In the genomic region with DNA sequence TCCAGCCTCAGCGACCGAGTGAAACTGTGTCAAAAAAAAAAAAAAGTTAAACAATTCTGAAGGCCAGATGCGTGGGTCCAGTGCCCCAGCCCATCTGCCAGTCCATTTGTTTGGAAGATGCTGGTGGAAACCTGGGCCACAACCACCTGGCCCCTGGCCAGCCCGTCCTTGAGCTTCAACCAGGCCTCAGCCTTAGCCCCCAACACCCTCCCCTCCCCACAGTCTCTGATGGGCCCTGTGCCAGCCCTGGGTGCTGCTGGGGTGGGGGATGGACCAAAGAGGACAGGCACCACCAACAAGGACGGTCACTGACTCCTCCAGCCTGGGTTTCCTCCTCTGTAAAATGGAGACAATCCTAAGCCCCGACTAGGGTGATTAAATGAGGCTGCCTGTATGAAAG, we compare ENCODE assay signal across 29 cellular contexts. TPM values are rescaled to one million over a fixed set of nuclear protein-coding genes. Genes with fewer than 3 reads are reported as not detected.
"Had no signal": no experiment of that assay in that cellular context is flagged by ENCODE, and none has a peak within 500 bp of the region (broad histone marks: within the 10 kb centered on the region; RNA-seq: fewer than 3 reads in every experiment).

No MANE protein-coding gene starts in this region.

- FAIRE-seq: astrocyte, endothelial cell of umbilical vein, keratinocyte had no signal

- H3K36me3 Mint-ChIP-seq: naive thymus-derived CD4-positive, alpha-beta T cell; neural progenitor cell; stimulated activated naive B cell treated with anti-CD40 and anti-IgM and Interleukin-4, amounts not matched to agents 10 μg/mL and 1 μg/mL and 100 μg/mL, for 72 hours; WTC11 had no signal

- H3K4me1 ChIP-seq: gastroesophageal sphincter, stomach, thyroid gland had no signal

- H3K9ac ChIP-seq: neural progenitor cell had no signal

- H3K79me2 ChIP-seq: hepatocyte had no signal

- H3K27me3 ChIP-seq: hepatocyte, neural progenitor cell, thyroid gland, upper lobe of right lung had no signal

- H3K4me3 ChIP-seq: gastroesophageal sphincter, hepatocyte, neural progenitor cell, stomach, thyroid gland, upper lobe of right lung had no signal

- H3K9me3 Mint-ChIP-seq: activated CD4-positive, alpha-beta memory T cell treated with anti-CD3 and anti-CD28 coated beads, Interleukin-2, amount 10 ng/mL, durations not matched to agents 7 days and 5 days; activated CD4-positive, alpha-beta T cell treated with anti-CD3 and anti-CD28 coated beads, Interleukin-2, amount 10 ng/mL, durations not matched to agents 7 days and 5 days; activated T-cell treated with anti-CD3 and anti-CD28 coated beads, Interleukin-2, amount 50 U/mL, for 4 hours; activated T-helper 17 cell treated with anti-CD3 and anti-CD28 coated beads, Interleukin-2, amount 50 U/mL, for 72 hours; naive thymus-derived CD4-positive, alpha-beta T cell; neural progenitor cell; stimulated activated naive B cell treated with anti-CD40 and anti-IgM and Interleukin-4, amounts not matched to agents 10 μg/mL and 1 μg/mL and 100 μg/mL, for 72 hours; WTC11 had no signal

- H3K27ac Mint-ChIP-seq: activated CD4-positive, alpha-beta memory T cell treated with anti-CD3 and anti-CD28 coated beads, Interleukin-2, amount 10 ng/mL, durations not matched to agents 7 days and 5 days; activated CD4-positive, alpha-beta T cell treated with anti-CD3 and anti-CD28 coated beads, Interleukin-2, amount 10 ng/mL, durations not matched to agents 7 days and 5 days; activated T-helper 17 cell treated with anti-CD3 and anti-CD28 coated beads, Interleukin-2, amount 50 U/mL, for 72 hours; naive thymus-derived CD4-positive, alpha-beta T cell; stimulated activated naive B cell treated with anti-CD40 and anti-IgM and Interleukin-4, amounts not matched to agents 10 μg/mL and 1 μg/mL and 100 μg/mL, for 72 hours; WTC11 had no signal

- H3K27me3 Mint-ChIP-seq: activated CD4-positive, alpha-beta memory T cell treated with anti-CD3 and anti-CD28 coated beads, Interleukin-2, amount 10 ng/mL, durations not matched to agents 7 days and 5 days; activated CD4-positive, alpha-beta T cell treated with anti-CD3 and anti-CD28 coated beads, Interleukin-2, amount 10 ng/mL, durations not matched to agents 7 days and 5 days; naive thymus-derived CD4-positive, alpha-beta T cell had no signal

- H3K4me1 Mint-ChIP-seq: activated CD4-positive, alpha-beta memory T cell treated with anti-CD3 and anti-CD28 coated beads, Interleukin-2, amount 10 ng/mL, durations not matched to agents 7 days and 5 days; activated CD4-positive, alpha-beta T cell treated with anti-CD3 and anti-CD28 coated beads, Interleukin-2, amount 10 ng/mL, durations not matched to agents 7 days and 5 days; activated T-helper 17 cell treated with anti-CD3 and anti-CD28 coated beads, Interleukin-2, amount 50 U/mL, for 72 hours; naive thymus-derived CD4-positive, alpha-beta T cell; WTC11 had no signal

- ATAC-seq: activated T-cell treated with anti-CD3 and anti-CD28 coated beads, Interleukin-2, amount 50 U/mL, for 4 hours; activated T-helper 17 cell treated with anti-CD3 and anti-CD28 coated beads, Interleukin-2, amount 50 U/mL, for 72 hours; gastroesophageal sphincter; left colon; naive thymus-derived CD4-positive, alpha-beta T cell; right cardiac atrium; stimulated activated naive B cell treated with anti-CD40 and anti-IgM and Interleukin-4, amounts not matched to agents 10 μg/mL and 1 μg/mL and 100 μg/mL, for 72 hours; upper lobe of right lung; WTC11 had no signal

- DNase-seq: activated CD4-positive, alpha-beta memory T cell treated with anti-CD3 and anti-CD28 coated beads, Interleukin-2, amount 10 ng/mL, durations not matched to agents 7 days and 5 days; activated CD4-positive, alpha-beta T cell treated with anti-CD3 and anti-CD28 coated beads for 1 hour; activated CD4-positive, alpha-beta T cell treated with anti-CD3 and anti-CD28 coated beads, Interleukin-2, amount 10 ng/mL, durations not matched to agents 7 days and 5 days; activated gamma-delta T cell treated with Interleukin-2 at 50 U/mL for 16 hours; activated naive CD4-positive, alpha-beta T cell treated with anti-CD3 and anti-CD28 coated beads, Interleukin-2, amount 50 U/mL, for 16 hours; activated T-cell treated with anti-CD3 and anti-CD28 coated beads, Interleukin-2, amount 50 U/mL, for 4 hours; amniotic stem cell; caudate nucleus; left colon; mammary epithelial cell; naive thymus-derived CD4-positive, alpha-beta T cell; posterior cingulate gyrus; stimulated activated CD4-positive, alpha-beta T cell treated with anti-CD3 and anti-CD28 coated beads, Interleukin-15, amount 100 ng/mL, for 24 hours; stimulated activated CD4-positive, alpha-beta T cell treated with anti-CD3 and anti-CD28 coated beads, Interleukin-2, amount 100 ng/mL, for 24 hours; stimulated activated naive B cell treated with anti-CD40 and anti-IgM and Interleukin-4, amounts not matched to agents 10 μg/mL and 1 μg/mL and 100 μg/mL, for 72 hours; stomach; thyroid gland; upper lobe of right lung had no signal

- H3K4me3 Mint-ChIP-seq: activated CD4-positive, alpha-beta memory T cell treated with anti-CD3 and anti-CD28 coated beads, Interleukin-2, amount 10 ng/mL, durations not matched to agents 7 days and 5 days; activated CD4-positive, alpha-beta T cell treated with anti-CD3 and anti-CD28 coated beads, Interleukin-2, amount 10 ng/mL, durations not matched to agents 7 days and 5 days; activated T-cell treated with anti-CD3 and anti-CD28 coated beads, Interleukin-2, amount 50 U/mL, for 4 hours; activated T-helper 17 cell treated with anti-CD3 and anti-CD28 coated beads, Interleukin-2, amount 50 U/mL, for 72 hours; naive thymus-derived CD4-positive, alpha-beta T cell; neural progenitor cell; stimulated activated naive B cell treated with anti-CD40 and anti-IgM and Interleukin-4, amounts not matched to agents 10 μg/mL and 1 μg/mL and 100 μg/mL, for 72 hours; WTC11 had no signal

- H3K36me3 ChIP-seq: gastroesophageal sphincter, neural progenitor cell, stomach, thyroid gland, upper lobe of right lung had no signal

- H3K27ac ChIP-seq: gastroesophageal sphincter, hepatocyte, neural progenitor cell, stomach, thyroid gland, upper lobe of right lung had no signal

- H2AFZ ChIP-seq: hepatocyte, neural progenitor cell had no signal

- H3K9me3 ChIP-seq: gastroesophageal sphincter, stomach, thyroid gland, upper lobe of right lung had no signal

- H3K4me2 ChIP-seq: hepatocyte, neural progenitor cell had no signal

RNA-seq across cellular contexts. Expression of gene TAS1R1, which starts 44.1 kb away (rescaled TPM):
- total RNA-seq: activated CD4-positive, alpha-beta T cell treated with anti-CD3 and anti-CD28 coated beads, Interleukin-2, amount 10 ng/mL, durations not matched to agents 7 days and 5 days; activated T-cell treated with anti-CD3 and anti-CD28 coated beads, Interleukin-2, amount 50 U/mL, for 4 hours; activated T-helper 17 cell treated with anti-CD3 and anti-CD28 coated beads, Interleukin-2, amount 50 U/mL, for 72 hours; astrocyte; endothelial cell of umbilical vein; fibroblast of villous mesenchyme; gastroesophageal sphincter; hepatocyte; liver; naive thymus-derived CD4-positive, alpha-beta T cell; right cardiac atrium; stomach; thyroid gland; upper lobe of right lung had no signal
- polyA plus RNA-seq: endothelial cell of umbilical vein; hepatocyte; keratinocyte; liver; naive thymus-derived CD4-positive, alpha-beta T cell; right cardiac atrium had no signal
